Comparison of ENCODE assay signal across 31 cellular contexts in the genomic region with DNA sequence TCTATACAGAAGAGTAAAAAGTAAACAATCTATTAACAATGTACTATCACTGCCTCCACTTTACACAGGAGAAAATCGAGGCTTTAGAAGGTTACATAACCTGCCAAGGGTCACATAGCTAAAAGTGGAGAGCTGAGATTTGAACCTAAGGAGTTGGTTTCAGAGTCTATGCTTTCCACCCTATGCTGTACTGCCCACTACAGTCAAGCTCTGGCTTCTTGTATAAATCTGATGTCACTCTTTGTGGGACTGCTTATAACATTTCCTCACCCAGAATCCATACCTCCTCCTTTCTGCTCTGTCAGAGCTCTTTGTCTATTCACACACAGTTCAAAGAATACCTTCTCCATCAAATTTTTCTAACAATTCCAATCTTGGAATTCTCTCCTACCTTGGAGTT.
"Had no signal": no experiment of that assay in that cellular context is flagged by ENCODE, and none has a peak within 500 bp of the region (broad histone marks: within the 10 kb centered on the region; RNA-seq: fewer than 3 reads in every experiment).

No MANE protein-coding gene starts in this region.

- H3K36me3 ChIP-seq: Peyer's patch, SJSA1 had no signal

- H3K4me3 ChIP-seq: Peyer's patch, SJSA1 had no signal

- H3K4me1 Mint-ChIP-seq: activated B cell treated with CpG ODN at 0.5 μM for 24 hours; activated CD4-positive, alpha-beta memory T cell treated with anti-CD3 and anti-CD28 coated beads, Interleukin-2, amount 10 ng/mL, durations not matched to agents 7 days and 5 days; activated T-helper 17 cell treated with anti-CD3 and anti-CD28 coated beads, Interleukin-2, amount 50 U/mL, for 72 hours; central memory CD8-positive, alpha-beta T cell had no signal

- H3K4me1 ChIP-seq: Peyer's patch, SJSA1 had no signal

- H3K27me3 Mint-ChIP-seq: activated B cell treated with CpG ODN at 0.5 μM for 24 hours; activated naive CD8-positive, alpha-beta T cell; activated T-helper 17 cell treated with anti-CD3 and anti-CD28 coated beads, Interleukin-2, amount 50 U/mL, for 72 hours; brain had no signal

- H3K27ac Mint-ChIP-seq: activated B cell treated with CpG ODN at 0.5 μM for 24 hours; activated CD4-positive, alpha-beta memory T cell treated with anti-CD3 and anti-CD28 coated beads, Interleukin-2, amount 10 ng/mL, durations not matched to agents 7 days and 5 days; activated naive CD4-positive, alpha-beta T cell treated with anti-CD3 and anti-CD28 coated beads for 36 hours; activated naive CD8-positive, alpha-beta T cell; activated T-helper 17 cell treated with anti-CD3 and anti-CD28 coated beads, Interleukin-2, amount 50 U/mL, for 72 hours; brain; T-helper 1 cell treated with Interleukin-12 subunit alpha and Interleukin-12 subunit beta and Interleukin-4 antibody, amounts not matched to agents 30 μg/mL and 1 μg/mL, for 36 hours had no signal

- ATAC-seq: activated T-helper 17 cell treated with anti-CD3 and anti-CD28 coated beads, Interleukin-2, amount 50 U/mL, for 72 hours; SK-N-SH treated with all-trans-retinoic acid at 6 μM for 48 hours had no signal

- H3K27me3 ChIP-seq: Peyer's patch, SJSA1 had no signal

- H3K9me3 Mint-ChIP-seq: activated B cell treated with CpG ODN at 0.5 μM for 24 hours; activated CD4-positive, alpha-beta memory T cell treated with anti-CD3 and anti-CD28 coated beads, Interleukin-2, amount 10 ng/mL, durations not matched to agents 7 days and 5 days; activated naive CD4-positive, alpha-beta T cell treated with anti-CD3 and anti-CD28 coated beads for 36 hours; activated T-helper 17 cell treated with anti-CD3 and anti-CD28 coated beads, Interleukin-2, amount 50 U/mL, for 72 hours; brain; central memory CD8-positive, alpha-beta T cell; T-helper 1 cell treated with Interleukin-12 subunit alpha and Interleukin-12 subunit beta and Interleukin-4 antibody, amounts not matched to agents 30 μg/mL and 1 μg/mL, for 36 hours had no signal

- H3K9me3 ChIP-seq: Peyer's patch, SJSA1 had no signal

- H3K36me3 Mint-ChIP-seq: activated naive CD8-positive, alpha-beta T cell; brain had no signal

- H3K4me3 Mint-ChIP-seq: activated B cell treated with CpG ODN at 0.5 μM for 24 hours; activated CD4-positive, alpha-beta memory T cell treated with anti-CD3 and anti-CD28 coated beads, Interleukin-2, amount 10 ng/mL, durations not matched to agents 7 days and 5 days; activated naive CD4-positive, alpha-beta T cell treated with anti-CD3 and anti-CD28 coated beads for 36 hours; activated naive CD8-positive, alpha-beta T cell; activated T-helper 17 cell treated with anti-CD3 and anti-CD28 coated beads, Interleukin-2, amount 50 U/mL, for 72 hours; brain; central memory CD8-positive, alpha-beta T cell; T-helper 1 cell treated with Interleukin-12 subunit alpha and Interleukin-12 subunit beta and Interleukin-4 antibody, amounts not matched to agents 30 μg/mL and 1 μg/mL, for 36 hours had no signal

- DNase-seq: activated B cell treated with CpG ODN at 0.5 μM for 24 hours; activated CD4-positive, alpha-beta memory T cell treated with anti-CD3 and anti-CD28 coated beads, Interleukin-2, amount 10 ng/mL, durations not matched to agents 7 days and 5 days; activated CD4-positive, alpha-beta T cell treated with anti-CD3 and anti-CD28 coated beads for 1 hour; activated CD4-positive, alpha-beta T cell treated with anti-CD3 and anti-CD28 coated beads, Interleukin-2, amount 50 U/mL, for 1 hour; activated gamma-delta T cell; activated naive CD4-positive, alpha-beta T cell treated with anti-CD3 and anti-CD28 coated beads for 36 hours; activated T-cell treated with anti-CD3 and anti-CD28 coated beads for 4 hours; activated T-cell treated with anti-CD3 and anti-CD28 coated beads, Interleukin-2, amount 50 U/mL, for 48 hours; amygdala; Karpas-422; MM.1S; NCI-H1105; NCI-H1436; NCI-H1694 treated with DMSO at 0.1 percent for 48 hours; NCI-H2029 treated with DMSO at 0.1 percent for 48 hours; NCI-H345; NCI-H510A; NCI-H526 treated with DMSO at 0.1 percent for 48 hours; NCI-H82; NK-92 treated with Interleukin-12 subunit alpha and Interleukin-12 subunit beta, amount 100 ng/mL, for 24 hours; Peyer's patch; Right ventricle myocardium superior; T-helper 9 cell had no signal

- H3K27ac ChIP-seq: Peyer's patch, RWPE1, SJSA1 had no signal
